ENCODE assay signal across 22 cellular contexts in the genomic region with DNA sequence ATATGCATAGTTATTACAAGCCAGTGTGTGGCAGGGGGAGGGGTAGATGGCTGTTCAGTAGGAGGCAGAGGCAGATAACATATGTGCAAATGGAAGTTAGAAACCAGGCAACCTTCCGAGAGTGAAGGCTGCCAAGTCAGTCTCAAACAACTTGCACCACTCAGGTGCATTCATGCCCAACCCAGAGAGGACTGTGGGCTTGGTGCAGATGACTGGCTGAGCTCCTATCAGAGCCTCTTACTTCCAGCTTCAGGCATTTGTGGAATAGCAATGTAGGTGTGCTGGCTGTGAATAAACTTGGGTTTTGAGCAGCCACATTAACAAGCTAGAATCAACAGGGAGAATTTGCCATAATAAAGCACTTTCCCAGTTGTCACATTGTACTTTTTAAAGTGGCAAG.
"Had no signal": no experiment of that assay in that cellular context is flagged by ENCODE, and none has a peak within 500 bp of the region (broad histone marks: within the 10 kb centered on the region; RNA-seq: fewer than 3 reads in every experiment).

No MANE protein-coding gene starts in this region.

- FAIRE-seq: frontal cortex, kidney, urothelium cell line had no signal

- DNase-seq: cortex of kidney; effector memory CD8-positive, alpha-beta T cell; hypothalamus; kidney; midbrain; naive thymus-derived CD8-positive, alpha-beta T cell; nephron progenitor cell; nucleus accumbens; ovary; posterior cingulate gyrus; psoas muscle; right cardiac atrium; sigmoid colon; stimulated activated CD4-positive, alpha-beta T cell treated with anti-CD3 and anti-CD28 coated beads, Interleukin-4, amount 100 ng/mL, for 4 hours; stimulated activated naive CD8-positive, alpha-beta T cell treated with anti-CD3 and anti-CD28 coated beads, Interleukin-15, Interleukin-2, amounts not matched to agents 100 U/mL and 50 U/mL, for 24 hours; substantia nigra; testis; upper lobe of left lung had no signal

- H3K27me3 ChIP-seq: ovary, sigmoid colon, testis, tibial nerve, upper lobe of left lung had no signal

- H3K4me3 ChIP-seq: lung, ovary, psoas muscle, sigmoid colon, testis, tibial nerve, upper lobe of left lung had no signal

- H3K36me3 ChIP-seq: ovary, sigmoid colon, tibial nerve, upper lobe of left lung had no signal

- H3K4me1 ChIP-seq: psoas muscle, sigmoid colon, testis, tibial nerve, upper lobe of left lung had no signal

- H3K9me3 ChIP-seq: ovary, psoas muscle, sigmoid colon, testis, tibial nerve, upper lobe of left lung had no signal

- H3K27ac ChIP-seq: ovary, psoas muscle, sigmoid colon, testis, tibial nerve, upper lobe of left lung had no signal
